Comparison of ENCODE assay signal across 9 cellular contexts in genomic region chr22:40203568-40203967, GRCh38. TPM values are rescaled to one million over a fixed set of nuclear protein-coding genes. Genes with fewer than 3 reads are reported as not detected.
DNase-seq lines count a peak whose midpoint lies in the region.
"Had no signal": no experiment of that assay in that cellular context is flagged by ENCODE, and none has a peak within 500 bp of the region (broad histone marks: within the 10 kb centered on the region; RNA-seq: fewer than 3 reads in every experiment).

No MANE protein-coding gene starts in this region.

- no peaks in the 10 kb centered on the region for H3K79me1 ChIP-seq in trophoblast cell (ENCODE audit: low read length)

- peaks cover 0 to 7% of the 10 kb centered on the region in 2 donors for H3K4me1 ChIP-seq in esophagus (ENCODE audit: control insufficient read depth in 2 of 2, insufficient read depth in 2 of 2, low read length in 1 of 2)
- H3K4me1 ChIP-seq in trophoblast cell (ENCODE audit: control insufficient read depth in 1 of 2, insufficient read depth in 2 of 2, low read length in 2 of 2), result peaks cover 0 to 7% of the 10 kb centered on the region in 2 experiments

- H3K4me3 ChIP-seq in esophagus (ENCODE audit: low read depth in 1 of 2, low read length in 2 of 2) (no peak overlapping the region), trophoblast cell (ENCODE audit: low read depth, low read length) (no peak overlapping the region)

- no peaks in the 10 kb centered on the region for H3K9me3 ChIP-seq in esophagus (ENCODE audit: control insufficient read depth in 2 of 2, insufficient read depth in 1 of 2, low read depth in 1 of 2, low read length in 1 of 2)
- no peaks in the 10 kb centered on the region for H3K9me3 ChIP-seq in trophoblast cell (ENCODE audit: insufficient read depth, low read depth, low read length)

- H4K12ac ChIP-seq in trophoblast cell (ENCODE audit: low read depth, low read length), result no peak overlapping the region

- H3K27ac ChIP-seq in esophagus (ENCODE audit: low read depth in 2 of 2, low read length in 1 of 2), result peak overlapping the region; percentile 0 to 30
- no peak overlapping the region for H3K27ac ChIP-seq in trophoblast cell (ENCODE audit: low read depth, low read length)

- WGBS in esophagus, 2 donors, result 47 to 49% methylated on average over 5 of the region's 5 CpGs
- no CpG with 5 or more reads among the region's 5 CpGs for WGBS in trophoblast cell (ENCODE audit: extremely low coverage, insufficient coverage, insufficient read length)

- H3K79me2 ChIP-seq in trophoblast cell (ENCODE audit: control insufficient read depth, insufficient read depth, low read length, poor library complexity), result peaks cover 1% of the 10 kb centered on the region

- no peak overlapping the region for H2BK12ac ChIP-seq in trophoblast cell (ENCODE audit: low read length)

- no peak overlapping the region for H3K23ac ChIP-seq in trophoblast cell (ENCODE audit: low read length)

- no peak overlapping the region for H3K18ac ChIP-seq in trophoblast cell (ENCODE audit: low read length)

- H3K27me3 ChIP-seq in esophagus (ENCODE audit: control insufficient read depth in 1 of 2, insufficient read depth in 2 of 2, low read length in 2 of 2), result no peaks in the 10 kb centered on the region
- no peaks in the 10 kb centered on the region for H3K27me3 ChIP-seq in trophoblast cell (ENCODE audit: insufficient read depth, low read length)

- no peak overlapping the region for H2AFZ ChIP-seq in trophoblast cell (ENCODE audit: insufficient read depth, low read length, poor library complexity)

- H3K4ac ChIP-seq in trophoblast cell (ENCODE audit: low read depth, low read length), result no peak overlapping the region

- peak; percentile 23 for DNase-seq in stimulated activated CD4-positive, alpha-beta T cell treated with anti-CD3 and anti-CD28 coated beads, Interleukin-4, amount 100 ng/mL, for 24 hours
- no peak for DNase-seq in stimulated activated CD4-positive, alpha-beta T cell treated with anti-CD3 and anti-CD28 coated beads, Interleukin-4, amount 100 ng/mL, for 1 hour
- DNase-seq in NCI-H69 (lab: John Stamatoyannopoulos, UW), result peak; percentile 33
- DNase-seq in hypothalamus (lab: John Stamatoyannopoulos, UW), result no peak
- DNase-seq in trophoblast cell, result no peak
- DNase-seq in medulla oblongata (ENCODE audit: extremely low spot score), result no peak
- no peak for DNase-seq in activated CD4-positive, CD25-positive, alpha-beta regulatory T cell (lab: John Stamatoyannopoulos, UW)
- DNase-seq: endodermal cell had no signal

- no peak overlapping the region for H4K8ac ChIP-seq in trophoblast cell (ENCODE audit: low read depth, low read length)

- H3K14ac ChIP-seq in trophoblast cell (ENCODE audit: low read length), result no peak overlapping the region

- no peak overlapping the region for H4K91ac ChIP-seq in trophoblast cell (ENCODE audit: low read depth, low read length)

- H3K4me2 ChIP-seq in trophoblast cell (ENCODE audit: low read length), result no peak overlapping the region

- H2BK120ac ChIP-seq in trophoblast cell (ENCODE audit: insufficient read depth, low read length, poor library complexity), result no peak overlapping the region

- no peak overlapping the region for H3K9ac ChIP-seq in trophoblast cell (ENCODE audit: low read length)

- H3K36me3 ChIP-seq in esophagus (ENCODE audit: control insufficient read depth in 2 of 2, insufficient read depth in 2 of 2, low read length in 1 of 2), result no peaks in the 10 kb centered on the region
- peaks cover 1 to 2% of the 10 kb centered on the region in 2 experiments for H3K36me3 ChIP-seq in trophoblast cell (ENCODE audit: control insufficient read depth in 1 of 2, insufficient read depth in 2 of 2, low read length in 2 of 2)

- H2AK5ac ChIP-seq in trophoblast cell (ENCODE audit: low read length), result no peak overlapping the region

- no peak overlapping the region for H2BK5ac ChIP-seq in trophoblast cell (ENCODE audit: low read depth, low read length, poor library complexity)

RNA-seq across cellular contexts. Expression of gene TNRC6B, which starts 25.8 kb away (rescaled TPM):
- polyA plus RNA-seq in esophagus, result 1 to 10 TPM; 2.3 to 8.2 TPM
- 8.2 and 9.3 TPM in 2 replicates for polyA plus RNA-seq in trophoblast cell (2013)

Comparison
In these comparisons a context has a peak if more than half of its experiments do, and no peak if none do; other contexts are left out.
1. DNase-seq: peak in stimulated activated CD4-positive, alpha-beta T cell treated with anti-CD3 and anti-CD28 coated beads, Interleukin-4, amount 100 ng/mL, for 24 hours (single experiment) and NCI-H69 (single experiment); none in stimulated activated CD4-positive, alpha-beta T cell treated with anti-CD3 and anti-CD28 coated beads, Interleukin-4, amount 100 ng/mL, for 1 hour (single experiment), hypothalamus (0 of 51), trophoblast cell (0 of 2), medulla oblongata (single experiment) and activated CD4-positive, CD25-positive, alpha-beta regulatory T cell (0 of 4).